In genomic region chr19:6047741-6048231, GRCh38 we compare ENCODE assay signal across 9 cellular contexts.
DNase-seq lines count a peak whose midpoint lies in the region; ATAC-seq and TF ChIP-seq lines count a peak whose summit lies in the region.
"Had no signal": no experiment of that assay in that cellular context is flagged by ENCODE, and none has a peak within 500 bp of the region (broad histone marks: within the 10 kb centered on the region; RNA-seq: fewer than 3 reads in every experiment).

No MANE protein-coding gene starts in this region.

- DNase-seq in AML-193 (lab: John Stamatoyannopoulos, UW), result peak; percentile 50 to 61
- peak; percentile 62 for DNase-seq in HFFc6
- DNase-seq in SHP77 treated with DMSO at 0.1 percent for 48 hours (lab: John Stamatoyannopoulos, UW), result peak; percentile 30
- peak; percentile 69 for DNase-seq in fibroblast of the aortic adventitia (ENCODE audit: low read depth)
- peak; percentile 49 for DNase-seq in renal cortical epithelial cell (ENCODE audit: low read depth)
- DNase-seq in NCI-H1694 (lab: John Stamatoyannopoulos, UW), result no peak

- H3K4me3 ChIP-seq in fibroblast of the aortic adventitia (ENCODE audit: low read depth, low read length), result no peak overlapping the region

- H3K9me3 Mint-ChIP-seq in HFFc6, result no peaks in the 10 kb centered on the region
- H3K9me3 Mint-ChIP-seq: stimulated activated naive CD8-positive, alpha-beta T cell treated with anti-CD3 and anti-CD28 coated beads, Interleukin-15, Interleukin-2, amounts not matched to agents 100 ng/mL and 50 ng/mL, for 24 hours had no signal

- peaks cover 23% of the 10 kb centered on the region for H3K4me1 Mint-ChIP-seq in HFFc6 (ENCODE audit: low read depth)

- no peak overlapping the region; the same call in 1 of the 2 replicates for H3K27ac Mint-ChIP-seq in HFFc6
- H3K27ac Mint-ChIP-seq: stimulated activated naive CD8-positive, alpha-beta T cell treated with anti-CD3 and anti-CD28 coated beads, Interleukin-15, Interleukin-2, amounts not matched to agents 100 ng/mL and 50 ng/mL, for 24 hours had no signal

- TF ChIP-seq CTCF in HFFc6 (IDR thresholded peaks at IDR 0.05), result peak; percentile 88
- peak; percentile 90 for TF ChIP-seq CTCF in fibroblast of the aortic adventitia (IDR thresholded peaks at IDR 0.05; ENCODE audit: insufficient read depth, low read length)

- no peak overlapping the region for H3K4me3 Mint-ChIP-seq in HFFc6
- H3K4me3 Mint-ChIP-seq: stimulated activated naive CD8-positive, alpha-beta T cell treated with anti-CD3 and anti-CD28 coated beads, Interleukin-15, Interleukin-2, amounts not matched to agents 100 ng/mL and 50 ng/mL, for 24 hours had no signal

- ATAC-seq in HG03097 (IDR thresholded peaks at IDR 0.05; ENCODE audit: low FRiP score, unreplicated experiment) (no peak), GM21381 (IDR thresholded peaks at IDR 0.05; ENCODE audit: unreplicated experiment) (no peak)

- peaks cover 2% of the 10 kb centered on the region; the same call in 1 of the 2 replicates for H3K27me3 Mint-ChIP-seq in HFFc6 (ENCODE audit: insufficient read depth)
- H3K27me3 Mint-ChIP-seq: stimulated activated naive CD8-positive, alpha-beta T cell treated with anti-CD3 and anti-CD28 coated beads, Interleukin-15, Interleukin-2, amounts not matched to agents 100 ng/mL and 50 ng/mL, for 24 hours had no signal

- H3K36me3 Mint-ChIP-seq in HFFc6 (ENCODE audit: low read depth), result no peaks in the 10 kb centered on the region
